1 cellular context compared by ENCODE assay signal in the genomic region with DNA sequence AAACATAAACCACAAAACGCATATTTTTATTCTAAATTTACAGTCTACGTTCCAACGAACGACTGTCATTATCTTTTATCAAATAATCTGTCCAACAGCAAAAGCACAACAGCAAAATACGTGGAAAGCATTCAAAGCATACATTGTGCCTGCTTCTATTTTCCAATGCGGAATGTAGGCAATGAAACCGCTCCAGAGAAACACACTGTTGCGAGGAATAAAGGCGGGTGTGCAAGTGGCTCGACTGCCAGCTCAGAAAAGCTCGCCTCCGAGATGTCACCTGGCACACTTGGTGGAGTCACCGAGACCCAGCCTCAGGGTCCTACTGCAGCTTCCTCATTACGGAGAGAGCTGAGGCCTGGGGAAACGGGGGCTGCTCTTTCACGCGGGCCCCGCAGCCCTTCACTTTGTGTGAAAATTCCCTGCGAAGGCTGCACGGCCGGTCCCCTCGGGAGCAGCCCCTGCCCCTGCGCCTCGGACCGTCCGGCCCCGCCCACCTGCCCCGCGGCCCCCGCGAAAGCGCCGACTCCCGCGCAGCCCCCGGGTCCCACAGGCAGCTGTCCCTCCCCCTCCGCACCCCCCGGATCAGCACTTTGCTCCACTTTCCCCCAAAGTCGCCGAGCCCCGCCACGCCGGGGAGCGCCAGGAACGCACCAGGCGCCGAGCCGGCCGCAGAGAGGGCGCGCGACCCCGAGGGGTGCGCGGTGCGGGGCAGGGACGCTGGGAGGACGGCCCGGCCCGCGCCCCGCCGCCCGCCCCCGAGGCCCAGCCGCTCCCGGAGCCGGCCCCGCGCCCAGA.
TF ChIP-seq lines count a peak whose summit lies in the region.

No MANE protein-coding gene starts in this region.

TF ChIP-seq in IMR-90, 13 proteins besides CTCF, POLR2A, EP300 and RAD21 (continued from another document):
- TF ChIP-seq FOS (IDR thresholded peaks at IDR 0.05; ENCODE audit: low read depth, low read length) (no peak), RCOR1 (IDR thresholded peaks at IDR 0.05; ENCODE audit: insufficient replicate concordance, low read length) (no peak), USF2 (IDR thresholded peaks at IDR 0.05; ENCODE audit: low read depth, low read length) (no peak), MAFK (IDR thresholded peaks at IDR 0.05; ENCODE audit: low read depth, low read length) (no peak), ELK1 (IDR thresholded peaks at IDR 0.05; ENCODE audit: borderline replicate concordance, low read depth, low read length) (no peak), CEBPB (IDR thresholded peaks at IDR 0.05; ENCODE audit: low read depth, low read length) (no peak), CHD1 (IDR thresholded peaks at IDR 0.05; ENCODE audit: low read depth, low read length) (no peak), MXI1 (IDR thresholded peaks at IDR 0.05; ENCODE audit: borderline replicate concordance, low read depth, low read length) (no peak)
